19 cellular contexts compared by ENCODE assay signal in the genomic region with DNA sequence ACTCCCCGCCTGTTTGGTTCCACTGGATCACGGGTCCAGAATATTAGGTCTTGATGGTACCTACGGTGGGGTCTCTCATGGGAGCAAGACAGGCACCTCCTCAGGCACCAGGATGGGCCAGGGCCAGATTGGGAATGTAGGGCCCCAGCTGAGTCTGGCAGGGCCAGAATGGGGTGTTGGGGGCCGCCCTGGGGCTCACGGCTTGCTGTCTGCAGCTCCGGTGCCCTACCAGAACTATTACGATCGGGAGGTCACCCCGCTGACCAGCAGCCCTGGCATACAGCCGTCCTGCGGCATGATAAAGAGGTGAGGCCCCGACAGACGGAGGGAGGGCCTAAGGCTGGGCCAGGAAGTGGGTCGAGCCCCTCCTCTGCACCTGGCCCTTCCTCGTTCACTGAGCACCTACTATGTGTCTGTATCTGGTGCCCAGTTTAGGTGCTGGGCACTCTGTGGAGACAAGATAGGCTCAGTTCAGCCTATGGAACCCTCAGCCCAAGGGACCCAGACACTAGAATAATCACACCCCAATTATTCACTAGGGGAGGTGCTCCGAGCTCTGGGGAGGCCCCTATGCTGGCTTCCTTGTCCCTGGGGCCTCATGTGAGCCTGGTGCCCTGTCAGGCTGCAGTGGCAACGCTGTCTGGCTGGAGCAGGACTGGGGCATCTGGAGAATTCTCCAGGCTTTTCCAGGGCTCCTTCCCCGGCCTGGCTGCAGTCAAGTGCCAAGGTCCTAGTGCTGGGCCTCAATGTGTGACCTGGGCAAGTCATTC. TPM values are rescaled to one million over a fixed set of nuclear protein-coding genes. Genes with fewer than 3 reads are reported as not detected.
DNase-seq lines count a peak whose midpoint lies in the region; ATAC-seq and TF ChIP-seq lines count a peak whose summit lies in the region.
"Had no signal": no experiment of that assay in that cellular context is flagged by ENCODE, and none has a peak within 500 bp of the region (broad histone marks: within the 10 kb centered on the region; RNA-seq: fewer than 3 reads in every experiment).

No MANE protein-coding gene starts in this region.

- WGBS in body of pancreas, 2 donors, result 67 to 71% methylated on average over 3 to 17 of the region's 18 CpGs
- 74% methylated on average over 16 of the region's 18 CpGs; no CpG with 5 or more reads in 1 of the 2 donors for WGBS in transverse colon (ENCODE audit: low coverage in 1 of 2), 2 donors

- H3K27me3 Mint-ChIP-seq in naive thymus-derived CD4-positive, alpha-beta T cell, result peaks cover 0 to 3% (median 0%) of the 10 kb centered on the region in 5 donors

- H3K9me3 ChIP-seq in body of pancreas (no peaks in the 10 kb centered on the region), transverse colon (no peaks in the 10 kb centered on the region)
- H3K9me3 ChIP-seq in naive thymus-derived CD4-positive, alpha-beta T cell (ENCODE audit: control insufficient read depth in 2 of 3, low read length in 3 of 3), result no peaks in the 10 kb centered on the region
- H3K9me3 ChIP-seq: left lung had no signal

- peaks cover 0 to 15% (median 6%) of the 10 kb centered on the region in 7 donors for H3K4me1 Mint-ChIP-seq in naive thymus-derived CD4-positive, alpha-beta T cell

- CTCF ChIA-PET in naive thymus-derived CD4-positive, alpha-beta T cell (lab: Charles Lee), result interaction anchor here (0.6 kb wide), 2 partner anchors 580 to 627 kb away, joined by 3 to 5 read pairs; no protein-coding TSS in a partner anchor

- TF ChIP-seq POLR2A in body of pancreas (IDR thresholded peaks at IDR 0.05) (no peak), transverse colon (IDR thresholded peaks at IDR 0.05) (no peak)

- H3K4me3 Mint-ChIP-seq in naive thymus-derived CD4-positive, alpha-beta T cell, result no peak overlapping the region

- H3K4me1 ChIP-seq in body of pancreas, result peaks cover 8% of the 10 kb centered on the region
- no peaks in the 10 kb centered on the region for H3K4me1 ChIP-seq in naive thymus-derived CD4-positive, alpha-beta T cell (ENCODE audit: control insufficient read depth in 2 of 2, insufficient read depth in 2 of 2, low read length in 2 of 2)
- H3K4me1 ChIP-seq in transverse colon, result peaks cover 5 to 33% (median 20%) of the 10 kb centered on the region in 4 donors

- in situ Hi-C loops in transverse colon (cut with MboI; ENCODE audit: low pct_ligation_motif_present in 1 of 4, low pct_unique_long_range_greater_than_20kb in 1 of 4, low sequenced_read_pairs in 3 of 4), result no loop called here

- H3K27me3 ChIP-seq in body of pancreas, result no peaks in the 10 kb centered on the region
- H3K27me3 ChIP-seq in naive thymus-derived CD4-positive, alpha-beta T cell (ENCODE audit: control insufficient read depth in 2 of 2, insufficient read depth in 2 of 2, low read length in 2 of 2), result no peaks in the 10 kb centered on the region
- peaks cover 6% of the 10 kb centered on the region for H3K27me3 ChIP-seq in transverse colon

- H3K27ac ChIP-seq in body of pancreas (no peak overlapping the region), transverse colon (no peak overlapping the region)
- H3K27ac ChIP-seq in naive thymus-derived CD4-positive, alpha-beta T cell (ENCODE audit: low read depth, low read length), result peak overlapping the region; percentile 33
- H3K27ac ChIP-seq: left lung had no signal

- ATAC-seq in Right ventricle myocardium superior (ENCODE audit: poor library complexity) (no peak), Right ventricle myocardium inferior (no peak), body of pancreas (no peak), GM21825 (IDR thresholded peaks at IDR 0.05; ENCODE audit: unreplicated experiment) (no peak)
- no peak for ATAC-seq in naive thymus-derived CD4-positive, alpha-beta T cell
- ATAC-seq: activated naive CD4-positive, alpha-beta T cell treated with anti-CD3 and anti-CD28 coated beads, Interleukin-2, amount 50 U/mL, for 72 hours; left lung had no signal

- TF ChIP-seq CTCF in body of pancreas (IDR thresholded peaks at IDR 0.05), result no peak
- TF ChIP-seq CTCF in transverse colon (IDR thresholded peaks at IDR 0.05), result no peak
- TF ChIP-seq CTCF in GM10266 (IDR thresholded peaks at IDR 0.05; ENCODE audit: control insufficient read depth, insufficient read depth, low read depth, missing control alignments), result no peak

- H3K27ac Mint-ChIP-seq in naive thymus-derived CD4-positive, alpha-beta T cell, result peak overlapping the region in 2 of 9 donors; percentile 14 to 82

- H3K36me3 ChIP-seq in body of pancreas (replicated peaks in 1 of 2; ENCODE audit: insufficient read depth in 1 of 2, low read depth in 2 of 2) (no peaks in the 10 kb centered on the region), transverse colon (no peaks in the 10 kb centered on the region)
- H3K36me3 ChIP-seq in naive thymus-derived CD4-positive, alpha-beta T cell (ENCODE audit: control insufficient read depth in 2 of 3, insufficient read depth in 3 of 3, low read length in 3 of 3), result peaks cover 13 to 97% (median 18%) of the 10 kb centered on the region in 3 experiments

- POLR2A ChIA-PET in naive thymus-derived CD4-positive, alpha-beta T cell (lab: Charles Lee), result interaction anchor here (0.6 to 0.8 kb wide), 2 partner anchors 29 to 41 kb away, joined by 3 read pairs; no protein-coding TSS in a partner anchor

- H3K36me3 Mint-ChIP-seq in naive thymus-derived CD4-positive, alpha-beta T cell, result peaks cover 0 to 58% (median 11%) of the 10 kb centered on the region in 5 donors

- no peak for TF ChIP-seq EP300 in transverse colon (IDR thresholded peaks at IDR 0.05; ENCODE audit: low read depth)

- intact Hi-C loops in Right ventricle myocardium superior (cut with DNase I) (no loop called here), Right ventricle myocardium inferior (cut with DNase I) (no loop called here), body of pancreas (cut with DNase I) (no loop called here), transverse colon (cut with DNase I; ENCODE audit: low total_unique reads) (no loop called here)
- intact Hi-C loops in naive thymus-derived CD4-positive, alpha-beta T cell (cut with micrococcal nuclease), result no loop called here

- H3K9me3 Mint-ChIP-seq in naive thymus-derived CD4-positive, alpha-beta T cell, result peaks cover 0 to 13% (median 0%) of the 10 kb centered on the region in 11 donors

- H3K4me3 ChIP-seq in body of pancreas, result no peak overlapping the region
- no peak overlapping the region for H3K4me3 ChIP-seq in naive thymus-derived CD4-positive, alpha-beta T cell (ENCODE audit: low read length)
- H3K4me3 ChIP-seq in transverse colon, result no peak overlapping the region
- H3K4me3 ChIP-seq: left lung had no signal

- peak; percentile 32 for DNase-seq in Right ventricle myocardium superior
- no peak for DNase-seq in Right ventricle myocardium inferior (ENCODE audit: missing footprints)
- DNase-seq in body of pancreas, result peak in 3 of 4 donors; percentile 1 to 11 (median 3)
- DNase-seq in naive thymus-derived CD4-positive, alpha-beta T cell, result peak in 2 of 9 donors; percentile 3 to 15
- DNase-seq in transverse colon, result peak; percentile 7
- no peak for DNase-seq in NCI-H2081 (lab: John Stamatoyannopoulos, UW)
- no peak for DNase-seq in GM10266 (ENCODE audit: extremely low spot score)
- DNase-seq: DMS 273 treated with DMSO at 0.1 percent for 48 hours, NCI-H1930, NCI-H526 treated with DMSO at 0.1 percent for 48 hours, RPMI8226, small intestine, trophoblast cell had no signal

RNA-seq across cellular contexts. Expression of a gene that starts 37.9 kb away (rescaled TPM):
- 5.0 TPM for total RNA-seq in Right ventricle myocardium superior
- total RNA-seq in Right ventricle myocardium inferior, result 4.5 TPM
- total RNA-seq in body of pancreas, result 1 to 10 TPM; 3.3 to 3.6 TPM
- total RNA-seq in naive thymus-derived CD4-positive, alpha-beta T cell, result 100 to 1,000 TPM; 101 to 182 (median 146) TPM
- 10 to 100 TPM; 29.1 to 38.2 TPM for polyA plus RNA-seq in naive thymus-derived CD4-positive, alpha-beta T cell
- total RNA-seq in transverse colon, result 10 to 100 TPM in 1 of 4 donors, 1 to 10 TPM in 3; 1.4 to 35.2 (median 8.7) TPM
- total RNA-seq: epithelial cell of proximal tubule, LHCN-M2 had no signal
- polyA plus RNA-seq: neural cell had no signal

RNA-seq across cellular contexts. Expression of a gene that starts 38.1 kb away (rescaled TPM):
- total RNA-seq in Right ventricle myocardium superior (85.2 TPM), Right ventricle myocardium inferior (98.3 TPM), body of pancreas (100 to 1,000 TPM in 1 of 2 donors, 10 to 100 TPM in 1; 99.1 to 118 TPM), transverse colon (1,000 to 10,000 TPM in 1 of 4 donors, 100 to 1,000 TPM in 3; 365 to 1,069 (median 676) TPM)
- total RNA-seq in naive thymus-derived CD4-positive, alpha-beta T cell, result 10 to 100 TPM; 17.5 to 24.4 (median 21.7) TPM
- 100 to 1,000 TPM in 1 of 2 donors, 10 to 100 TPM in 1; 74.7 to 101 TPM for polyA plus RNA-seq in naive thymus-derived CD4-positive, alpha-beta T cell

Comparison
In these comparisons a context has a peak if more than half of its experiments do, and no peak if none do; other contexts are left out.
1. DNase-seq: peak in Right ventricle myocardium superior (single experiment), body of pancreas (3 of 4) and transverse colon (single experiment); none in Right ventricle myocardium inferior (single experiment), NCI-H2081 (0 of 2) and GM10266 (single experiment).